In genomic region chr16:46763147-46763546, GRCh38 we compare ENCODE assay signal across 13 cellular contexts. TPM values are rescaled to one million over a fixed set of nuclear protein-coding genes. Genes with fewer than 3 reads are reported as not detected.
DNase-seq lines count a peak whose midpoint lies in the region; ATAC-seq and TF ChIP-seq lines count a peak whose summit lies in the region.
"Had no signal": no experiment of that assay in that cellular context is flagged by ENCODE, and none has a peak within 500 bp of the region (broad histone marks: within the 10 kb centered on the region; RNA-seq: fewer than 3 reads in every experiment).

No MANE protein-coding gene starts in this region.

- H3K9me3 Mint-ChIP-seq in type B pancreatic cell: no peaks in the 10 kb centered on the region
- H3K9me3 Mint-ChIP-seq in activated naive CD8-positive, alpha-beta T cell treated with anti-CD3 and anti-CD28 coated beads for 36 hours: no peaks in the 10 kb centered on the region
- H3K9me3 Mint-ChIP-seq in activated T-helper 1 cell treated with anti-CD3 and anti-CD28 coated beads, Interleukin-12 subunit alpha, Interleukin-12 subunit beta, Interleukin-2, Interleukin-4 antibody, amounts not matched to agents 30 ng/mL and 10 ng/mL and 1 ng/mL, durations not matched to agents 14 hours and 24 hours and 36 hours: no peaks in the 10 kb centered on the region
- H3K9me3 Mint-ChIP-seq: IgD-negative memory B cell; natural killer cell treated with Interleukin-12 subunit alpha and Interleukin-12 subunit beta and Interleukin-15 and Interleukin-18, amount 100 ng/mL, for 72 hours had no signal

- H3K4me1 Mint-ChIP-seq in type B pancreatic cell (ENCODE audit: unreplicated experiment): peaks cover 10% of the 10 kb centered on the region
- H3K4me1 Mint-ChIP-seq in activated naive CD8-positive, alpha-beta T cell treated with anti-CD3 and anti-CD28 coated beads for 36 hours: peaks cover 2% of the 10 kb centered on the region
- H3K4me1 Mint-ChIP-seq in activated T-helper 1 cell treated with anti-CD3 and anti-CD28 coated beads, Interleukin-12 subunit alpha, Interleukin-12 subunit beta, Interleukin-2, Interleukin-4 antibody, amounts not matched to agents 30 ng/mL and 10 ng/mL and 1 ng/mL, durations not matched to agents 14 hours and 24 hours and 36 hours (ENCODE audit: low read depth): peaks cover 5% of the 10 kb centered on the region

- TF ChIP-seq CTCF in type B pancreatic cell (conservative IDR thresholded peaks at IDR 0.05): no peak

- intact Hi-C loops in left ventricle myocardium superior (cut with micrococcal nuclease): no loop called here
- intact Hi-C loops in activated T-helper 1 cell treated with anti-CD3 and anti-CD28 coated beads, Interleukin-12 subunit alpha, Interleukin-12 subunit beta, Interleukin-2, Interleukin-4 antibody, amounts not matched to agents 30 ng/mL and 10 ng/mL and 1 ng/mL, durations not matched to agents 14 hours and 24 hours and 36 hours (cut with micrococcal nuclease): no loop called here

- H3K27me3 Mint-ChIP-seq in type B pancreatic cell: peaks cover 9% of the 10 kb centered on the region
- H3K27me3 Mint-ChIP-seq in activated naive CD8-positive, alpha-beta T cell treated with anti-CD3 and anti-CD28 coated beads for 36 hours: no peaks in the 10 kb centered on the region
- H3K27me3 Mint-ChIP-seq in activated T-helper 1 cell treated with anti-CD3 and anti-CD28 coated beads, Interleukin-12 subunit alpha, Interleukin-12 subunit beta, Interleukin-2, Interleukin-4 antibody, amounts not matched to agents 30 ng/mL and 10 ng/mL and 1 ng/mL, durations not matched to agents 14 hours and 24 hours and 36 hours (ENCODE audit: insufficient read depth): peaks cover 7% of the 10 kb centered on the region

- H3K4me3 Mint-ChIP-seq in type B pancreatic cell: no peak overlapping the region
- no peak overlapping the region for H3K4me3 Mint-ChIP-seq in activated naive CD8-positive, alpha-beta T cell treated with anti-CD3 and anti-CD28 coated beads for 36 hours
- H3K4me3 Mint-ChIP-seq in activated T-helper 1 cell treated with anti-CD3 and anti-CD28 coated beads, Interleukin-12 subunit alpha, Interleukin-12 subunit beta, Interleukin-2, Interleukin-4 antibody, amounts not matched to agents 30 ng/mL and 10 ng/mL and 1 ng/mL, durations not matched to agents 14 hours and 24 hours and 36 hours: no peak overlapping the region
- H3K4me3 Mint-ChIP-seq: natural killer cell treated with Interleukin-12 subunit alpha and Interleukin-12 subunit beta and Interleukin-15 and Interleukin-18, amount 100 ng/mL, for 72 hours had no signal

- H3K4me1 ChIP-seq in effector memory CD4-positive, alpha-beta T cell (ENCODE audit: control insufficient read depth, insufficient read depth, low read length, poor library complexity, severe bottlenecking): no peaks in the 10 kb centered on the region
- H3K4me1 ChIP-seq: A549, upper lobe of left lung had no signal

- H3K36me3 Mint-ChIP-seq in type B pancreatic cell: no peaks in the 10 kb centered on the region
- H3K36me3 Mint-ChIP-seq in activated naive CD8-positive, alpha-beta T cell treated with anti-CD3 and anti-CD28 coated beads for 36 hours: no peaks in the 10 kb centered on the region
- H3K36me3 Mint-ChIP-seq in activated T-helper 1 cell treated with anti-CD3 and anti-CD28 coated beads, Interleukin-12 subunit alpha, Interleukin-12 subunit beta, Interleukin-2, Interleukin-4 antibody, amounts not matched to agents 30 ng/mL and 10 ng/mL and 1 ng/mL, durations not matched to agents 14 hours and 24 hours and 36 hours (ENCODE audit: low read depth): no peaks in the 10 kb centered on the region
- H3K36me3 Mint-ChIP-seq: natural killer cell treated with Interleukin-12 subunit alpha and Interleukin-12 subunit beta and Interleukin-15 and Interleukin-18, amount 100 ng/mL, for 72 hours had no signal

- H3K4me3 ChIP-seq in effector memory CD4-positive, alpha-beta T cell (ENCODE audit: insufficient read depth, low read depth, low read length, poor library complexity, severe bottlenecking): no peak overlapping the region
- H3K4me3 ChIP-seq: A549, upper lobe of left lung had no signal

- H3K27me3 ChIP-seq in effector memory CD4-positive, alpha-beta T cell (replicated peaks; ENCODE audit: control insufficient read depth, insufficient read depth, low read length, poor library complexity, severe bottlenecking): no peaks in the 10 kb centered on the region
- H3K27me3 ChIP-seq: upper lobe of left lung had no signal

- ATAC-seq in left ventricle myocardium superior: peak; percentile 89
- ATAC-seq: A549; natural killer cell treated with Interleukin-12 subunit alpha and Interleukin-12 subunit beta and Interleukin-15 and Interleukin-18, amount 100 ng/mL, for 72 hours had no signal

- H3K27ac ChIP-seq in effector memory CD4-positive, alpha-beta T cell (ENCODE audit: insufficient read depth, low read length, poor library complexity, severe bottlenecking): no peak overlapping the region
- H3K27ac ChIP-seq: A549, upper lobe of left lung had no signal

- H3K36me3 ChIP-seq in effector memory CD4-positive, alpha-beta T cell (ENCODE audit: control insufficient read depth, insufficient read depth, low read length): no peaks in the 10 kb centered on the region
- H3K36me3 ChIP-seq: upper lobe of left lung had no signal

- DNase-seq in NCI-H2081 (lab: John Stamatoyannopoulos, UW): peak; percentile 6 to 30
- no peak for DNase-seq in NCI-H2081 treated with DMSO at 0.1 percent for 48 hours (lab: John Stamatoyannopoulos, UW)
- DNase-seq in SHP77 (lab: John Stamatoyannopoulos, UW): peak; percentile 68 to 75
- peak; percentile 90 for DNase-seq in left ventricle myocardium superior
- no peak for DNase-seq in type B pancreatic cell (ENCODE audit: extremely low spot score, unreplicated experiment)
- no peak for DNase-seq in effector memory CD4-positive, alpha-beta T cell
- no peak for DNase-seq in activated naive CD8-positive, alpha-beta T cell treated with anti-CD3 and anti-CD28 coated beads for 36 hours
- DNase-seq in activated T-helper 1 cell treated with anti-CD3 and anti-CD28 coated beads, Interleukin-12 subunit alpha, Interleukin-12 subunit beta, Interleukin-2, Interleukin-4 antibody, amounts not matched to agents 30 ng/mL and 10 ng/mL and 1 ng/mL, durations not matched to agents 14 hours and 24 hours and 36 hours (ENCODE audit: low spot score): no peak
- DNase-seq: NCI-H1930, upper lobe of left lung had no signal

- peak overlapping the region; percentile 23 for H3K27ac Mint-ChIP-seq in type B pancreatic cell
- H3K27ac Mint-ChIP-seq in activated naive CD8-positive, alpha-beta T cell treated with anti-CD3 and anti-CD28 coated beads for 36 hours: no peak overlapping the region
- H3K27ac Mint-ChIP-seq in activated T-helper 1 cell treated with anti-CD3 and anti-CD28 coated beads, Interleukin-12 subunit alpha, Interleukin-12 subunit beta, Interleukin-2, Interleukin-4 antibody, amounts not matched to agents 30 ng/mL and 10 ng/mL and 1 ng/mL, durations not matched to agents 14 hours and 24 hours and 36 hours: no peak overlapping the region
- H3K27ac Mint-ChIP-seq: IgD-negative memory B cell; natural killer cell treated with Interleukin-12 subunit alpha and Interleukin-12 subunit beta and Interleukin-15 and Interleukin-18, amount 100 ng/mL, for 72 hours had no signal

- H3K9me3 ChIP-seq in effector memory CD4-positive, alpha-beta T cell (ENCODE audit: control insufficient read depth, low read length): no peaks in the 10 kb centered on the region
- H3K9me3 ChIP-seq: A549, upper lobe of left lung had no signal

RNA-seq across cellular contexts. Expression of gene MYLK3, which starts 15.0 kb away (rescaled TPM):
- total RNA-seq in left ventricle myocardium superior (274 TPM), type B pancreatic cell (ENCODE audit: low replicate concordance) (0.12 and 0.82 TPM in 2 replicates)
- total RNA-seq in activated naive CD8-positive, alpha-beta T cell treated with anti-CD3 and anti-CD28 coated beads for 36 hours: under 1 TPM; 0.33 to 0.54 TPM
- total RNA-seq in activated T-helper 1 cell treated with anti-CD3 and anti-CD28 coated beads, Interleukin-12 subunit alpha, Interleukin-12 subunit beta, Interleukin-2, Interleukin-4 antibody, amounts not matched to agents 30 ng/mL and 10 ng/mL and 1 ng/mL, durations not matched to agents 14 hours and 24 hours and 36 hours: 0.44 and 1.1 TPM in 2 replicates

Comparison
In these comparisons a context has a peak if more than half of its experiments do, and no peak if none do; other contexts are left out.
1. DNase-seq: peak in NCI-H2081 (2 of 2), SHP77 (2 of 2) and left ventricle myocardium superior (single experiment); none in NCI-H2081 treated with DMSO at 0.1 percent for 48 hours (single experiment), type B pancreatic cell (single experiment), effector memory CD4-positive, alpha-beta T cell (0 of 3), activated naive CD8-positive, alpha-beta T cell treated with anti-CD3 and anti-CD28 coated beads for 36 hours (single experiment) and activated T-helper 1 cell treated with anti-CD3 and anti-CD28 coated beads, Interleukin-12 subunit alpha, Interleukin-12 subunit beta, Interleukin-2, Interleukin-4 antibody, amounts not matched to agents 30 ng/mL and 10 ng/mL and 1 ng/mL, durations not matched to agents 14 hours and 24 hours and 36 hours (single experiment).
2. RNA of gene MYLK3, which starts 15.0 kb away (total RNA-seq): 274 TPM in left ventricle myocardium superior (single experiment); 0.44 to 1.1 TPM in activated T-helper 1 cell treated with anti-CD3 and anti-CD28 coated beads, Interleukin-12 subunit alpha, Interleukin-12 subunit beta, Interleukin-2, Interleukin-4 antibody, amounts not matched to agents 30 ng/mL and 10 ng/mL and 1 ng/mL, durations not matched to agents 14 hours and 24 hours and 36 hours, 0.12 to 0.82 TPM in type B pancreatic cell and 0.33 to 0.54 TPM in activated naive CD8-positive, alpha-beta T cell treated with anti-CD3 and anti-CD28 coated beads for 36 hours; every median in the first group is over 100 times any median in the second.